Comparison of ENCODE assay signal across 10 cellular contexts in genomic region chr4:138562544-138562961, GRCh38.
A peak's percentile ranks its signal among the peaks of the same experiment; 100 is the strongest.
DNase-seq lines count a peak whose midpoint lies in the region; ATAC-seq and TF ChIP-seq lines count a peak whose summit lies in the region.
"Had no signal": no experiment of that assay in that cellular context is flagged by ENCODE, and none has a peak within 500 bp of the region (broad histone marks: within the 10 kb centered on the region; RNA-seq: fewer than 3 reads in every experiment).

No MANE protein-coding gene starts in this region.

- H3K36me3 ChIP-seq in right atrium auricular region (no peaks in the 10 kb centered on the region), aorta (ENCODE audit: control insufficient read depth in 1 of 2, insufficient read depth in 2 of 2, low read length in 1 of 2) (no peaks in the 10 kb centered on the region)

- H3K4me3 ChIP-seq in right atrium auricular region (no peak overlapping the region), epithelial cell of esophagus (ENCODE audit: low read length) (no peak overlapping the region), aorta (ENCODE audit: low read length in 2 of 2) (no peak overlapping the region)

- DNase-seq in Right ventricle myocardium inferior (ENCODE audit: missing footprints) (no peak), right atrium auricular region (ENCODE audit: low spot score) (no peak), epithelial cell of esophagus (ENCODE audit: low read depth) (peak; percentile 20), aorta (no peak), NCI-H748 treated with DMSO at 0.1 percent for 48 hours (lab: John Stamatoyannopoulos, UW) (no peak), NCI-H1417 treated with DMSO at 0.1 percent for 48 hours (lab: John Stamatoyannopoulos, UW) (no peak)
- DNase-seq: activated CD8-positive, alpha-beta memory T cell treated with anti-CD3 and anti-CD28 coated beads for 24 hours; NCI-H1436 treated with DMSO at 0.1 percent for 48 hours had no signal

- H3K4me1 ChIP-seq in right atrium auricular region (peaks cover 0 to 5% of the 10 kb centered on the region in 2 donors), aorta (ENCODE audit: control insufficient read depth in 1 of 2, insufficient read depth in 2 of 2, low read length in 2 of 2) (peaks cover 0 to 2% of the 10 kb centered on the region in 2 donors)

- peak overlapping the region in 1 of 2 donors; percentile 62 for H3K27ac ChIP-seq in right atrium auricular region
- no peak overlapping the region for H3K27ac ChIP-seq in aorta (ENCODE audit: low read depth in 1 of 2, low read length in 2 of 2)

- intact Hi-C loops in Right ventricle myocardium inferior (cut with DNase I): no loop called here
- intact Hi-C loops in aorta (cut with DNase I): no loop called here

- peak; percentile 69 for ATAC-seq in Right ventricle myocardium inferior
- ATAC-seq in HG03354 (IDR thresholded peaks at IDR 0.05; ENCODE audit: poor library complexity, severe bottlenecking, unreplicated experiment): peak; percentile 61
- peak; percentile 71 for ATAC-seq in aorta (ENCODE audit: low FRiP score)
- no peak for ATAC-seq in GM18873 (IDR thresholded peaks at IDR 0.05; ENCODE audit: low FRiP score, unreplicated experiment)

- H3K9me3 ChIP-seq in right atrium auricular region: no peaks in the 10 kb centered on the region
- H3K9me3 ChIP-seq in aorta (ENCODE audit: control insufficient read depth, low read length): no peaks in the 10 kb centered on the region

- TF ChIP-seq CTCF in right atrium auricular region (IDR thresholded peaks at IDR 0.05) (no peak), epithelial cell of esophagus (IDR thresholded peaks at IDR 0.05; ENCODE audit: insufficient read depth, low read depth, low read length, missing control alignments) (no peak)

- 0 to 3% methylated on average over 1 of the region's 1 CpG for WGBS in aorta, 2 donors

- H3K27me3 ChIP-seq in right atrium auricular region (no peaks in the 10 kb centered on the region), aorta (ENCODE audit: control insufficient read depth in 1 of 2, insufficient read depth in 2 of 2, low read length in 1 of 2) (no peaks in the 10 kb centered on the region)
